Comparison of ENCODE assay signal across 17 cellular contexts in the genomic region with DNA sequence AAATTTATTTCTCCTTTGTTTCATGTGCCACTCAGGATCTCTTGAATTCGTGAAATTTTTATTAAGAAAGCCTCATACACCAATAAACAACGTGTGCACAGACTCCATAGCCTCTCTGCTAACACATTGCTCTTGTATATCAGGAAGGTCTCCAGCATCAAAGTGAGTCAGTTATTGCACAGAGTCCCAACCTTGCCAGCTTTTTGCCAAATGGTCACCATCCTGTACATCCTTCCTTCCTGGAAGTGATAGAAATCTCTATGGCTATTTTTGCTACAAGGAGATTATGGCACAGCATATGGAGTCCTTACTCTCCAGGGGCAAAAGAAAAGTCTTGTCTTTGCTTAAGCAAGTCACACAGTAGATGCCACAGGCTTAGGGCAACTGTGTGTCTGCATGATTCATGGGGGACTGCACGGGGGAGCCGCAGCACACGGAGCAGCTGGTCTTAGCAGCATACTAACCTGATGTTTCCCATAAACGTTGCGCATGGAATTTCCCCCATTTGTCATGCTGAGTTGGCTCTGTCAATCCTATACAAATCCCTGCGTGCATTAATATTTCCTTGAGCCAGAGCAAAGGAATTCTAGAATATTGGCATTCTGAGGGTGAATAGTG.
DNase-seq lines count a peak whose midpoint lies in the region; ATAC-seq and TF ChIP-seq lines count a peak whose summit lies in the region.
"Had no signal": no experiment of that assay in that cellular context is flagged by ENCODE, and none has a peak within 500 bp of the region (broad histone marks: within the 10 kb centered on the region; RNA-seq: fewer than 3 reads in every experiment).

No MANE protein-coding gene starts in this region.

- no peaks in the 10 kb centered on the region; the same call in 1 of the 2 replicates for H3K36me3 ChIP-seq in HAP-1 (replicated peaks)
- peaks cover 3% of the 10 kb centered on the region for H3K36me3 ChIP-seq in fibroblast of lung (ENCODE audit: control insufficient read depth, insufficient read depth, low read length)
- H3K36me3 ChIP-seq in neural progenitor cell = no peaks in the 10 kb centered on the region
- no peaks in the 10 kb centered on the region for H3K36me3 ChIP-seq in H7 (replicated peaks; ENCODE audit: control insufficient read depth, insufficient read depth, low read length)

- CTCF ChIA-PET in activated CD4-positive, alpha-beta T cell treated with anti-CD3 and anti-CD28 coated beads for 36 hours (lab: Charles Lee) = no interaction called here

- H3K27ac ChIP-seq in fibroblast of lung (ENCODE audit: insufficient read depth, low read length) (peak overlapping the region; percentile 43), neural progenitor cell (no peak overlapping the region)
- H3K27ac ChIP-seq: BLaER1 had no signal

- H4K20me1 ChIP-seq in fibroblast of lung (ENCODE audit: control insufficient read depth, extremely low read depth, insufficient read depth, low read length) (no peaks in the 10 kb centered on the region), neural progenitor cell (ENCODE audit: low read depth) (no peaks in the 10 kb centered on the region)

- H3K4me3 ChIP-seq in HAP-1 = no peak overlapping the region
- no peak overlapping the region for H3K4me3 ChIP-seq in fibroblast of lung (replicated peaks in 1 of 4; ENCODE audit: control extremely low read depth in 1 of 4, insufficient read depth in 1 of 4, low read depth in 3 of 4, low read length in 4 of 4)
- H3K4me3 ChIP-seq in neural progenitor cell = no peak overlapping the region
- no peak overlapping the region for H3K4me3 ChIP-seq in lower leg skin (ENCODE audit: low read depth, poor library complexity, severe bottlenecking)
- no peak overlapping the region for H3K4me3 ChIP-seq in H7 (ENCODE audit: insufficient read depth, low read depth, low read length)
- H3K4me3 ChIP-seq: BLaER1, GM12878 had no signal

- no peak for ATAC-seq in T-helper 17 cell
- ATAC-seq in activated CD4-positive, alpha-beta T cell treated with anti-CD3 and anti-CD28 coated beads for 36 hours = no peak
- ATAC-seq: GM12878; stimulated activated effector memory CD8-positive, alpha-beta T cell treated with anti-CD3 and anti-CD28 coated beads, Interleukin-12 subunit alpha, Interleukin-12 subunit beta, amount 100 ng/mL, for 72 hours had no signal

- H3K9me3 ChIP-seq in HAP-1 (no peaks in the 10 kb centered on the region), T-helper 17 cell (ENCODE audit: control insufficient read depth, low read length, poor library complexity, severe bottlenecking) (no peaks in the 10 kb centered on the region), fibroblast of lung (ENCODE audit: control insufficient read depth, insufficient read depth, low read depth, low read length) (no peaks in the 10 kb centered on the region), neural progenitor cell (ENCODE audit: low read depth) (no peaks in the 10 kb centered on the region)
- H3K9me3 ChIP-seq: BLaER1 had no signal

- H3K4me3 Mint-ChIP-seq in T-helper 17 cell (no peak overlapping the region), neural progenitor cell (no peak overlapping the region)
- H3K4me3 Mint-ChIP-seq in activated CD4-positive, alpha-beta T cell treated with anti-CD3 and anti-CD28 coated beads for 36 hours = no peak overlapping the region
- H3K4me3 Mint-ChIP-seq: central memory CD8-positive, alpha-beta T cell; stimulated activated effector memory CD8-positive, alpha-beta T cell treated with anti-CD3 and anti-CD28 coated beads, Interleukin-12 subunit alpha, Interleukin-12 subunit beta, amount 100 ng/mL, for 72 hours had no signal

- H3K4me1 Mint-ChIP-seq in T-helper 17 cell (peaks cover 15% of the 10 kb centered on the region), neural progenitor cell (peaks cover 47% of the 10 kb centered on the region)
- H3K4me1 Mint-ChIP-seq in activated CD4-positive, alpha-beta T cell treated with anti-CD3 and anti-CD28 coated beads for 36 hours = no peaks in the 10 kb centered on the region
- H3K4me1 Mint-ChIP-seq: central memory CD8-positive, alpha-beta T cell; stimulated activated effector memory CD8-positive, alpha-beta T cell treated with anti-CD3 and anti-CD28 coated beads, Interleukin-12 subunit alpha, Interleukin-12 subunit beta, amount 100 ng/mL, for 72 hours had no signal

- H3F3A ChIP-seq in neural progenitor cell (ENCODE audit: low read depth) = peaks cover 5% of the 10 kb centered on the region

- peak overlapping the region; percentile 19 for H3K27ac Mint-ChIP-seq in T-helper 17 cell
- H3K27ac Mint-ChIP-seq in neural progenitor cell = peak overlapping the region; percentile 64
- no peak overlapping the region for H3K27ac Mint-ChIP-seq in activated CD4-positive, alpha-beta T cell treated with anti-CD3 and anti-CD28 coated beads for 36 hours
- H3K27ac Mint-ChIP-seq: stimulated activated effector memory CD8-positive, alpha-beta T cell treated with anti-CD3 and anti-CD28 coated beads, Interleukin-12 subunit alpha, Interleukin-12 subunit beta, amount 100 ng/mL, for 72 hours had no signal

- H3K9me3 Mint-ChIP-seq in neural progenitor cell = no peaks in the 10 kb centered on the region
- H3K9me3 Mint-ChIP-seq in activated CD4-positive, alpha-beta T cell treated with anti-CD3 and anti-CD28 coated beads for 36 hours (ENCODE audit: low read depth) = no peaks in the 10 kb centered on the region
- H3K9me3 Mint-ChIP-seq: central memory CD8-positive, alpha-beta T cell; stimulated activated effector memory CD8-positive, alpha-beta T cell treated with anti-CD3 and anti-CD28 coated beads, Interleukin-12 subunit alpha, Interleukin-12 subunit beta, amount 100 ng/mL, for 72 hours had no signal

- TF ChIP-seq CTCF in fibroblast of lung (conservative IDR thresholded peaks at IDR 0.05 in 1 of 2, IDR thresholded peaks at IDR 0.05 in 1 of 2; ENCODE audit: low read depth in 1 of 2, low read length in 2 of 2) = no peak
- TF ChIP-seq CTCF in neural progenitor cell (IDR thresholded peaks at IDR 0.05) = no peak
- no peak for TF ChIP-seq CTCF in lower leg skin (IDR thresholded peaks at IDR 0.05)

- in situ Hi-C loops in HAP-1 (cut with MboI; ENCODE audit: low sequenced_read_pairs) = no loop called here

- peaks cover 3% of the 10 kb centered on the region for H3K36me3 Mint-ChIP-seq in T-helper 17 cell (ENCODE audit: low read depth)
- H3K36me3 Mint-ChIP-seq in neural progenitor cell = no peaks in the 10 kb centered on the region
- H3K36me3 Mint-ChIP-seq in activated CD4-positive, alpha-beta T cell treated with anti-CD3 and anti-CD28 coated beads for 36 hours (ENCODE audit: low read depth) = no peaks in the 10 kb centered on the region
- H3K36me3 Mint-ChIP-seq: stimulated activated effector memory CD8-positive, alpha-beta T cell treated with anti-CD3 and anti-CD28 coated beads, Interleukin-12 subunit alpha, Interleukin-12 subunit beta, amount 100 ng/mL, for 72 hours had no signal

- intact Hi-C loops in lower leg skin (cut with DNase I; ENCODE audit: low total_unique reads) = no loop called here
- intact Hi-C loops in activated CD4-positive, alpha-beta T cell treated with anti-CD3 and anti-CD28 coated beads for 36 hours (cut with DNase I, micrococcal nuclease) = no loop called here

- H3K79me2 ChIP-seq in fibroblast of lung (ENCODE audit: control insufficient read depth, insufficient read depth, low read length) = peaks cover 78% of the 10 kb centered on the region
- H3K79me2 ChIP-seq in neural progenitor cell (ENCODE audit: low read depth) = no peaks in the 10 kb centered on the region

- TF ChIP-seq POLR2A in lower leg skin (IDR thresholded peaks at IDR 0.05) = no peak

- H2AFZ ChIP-seq in fibroblast of lung (ENCODE audit: low read length) (no peak overlapping the region), neural progenitor cell (replicated peaks) (no peak overlapping the region)

- H3K4me1 ChIP-seq in HAP-1 (no peaks in the 10 kb centered on the region; the same call in 1 of the 2 replicates), fibroblast of lung (ENCODE audit: control insufficient read depth, extremely low read depth, insufficient read depth, low read length) (peaks cover 10% of the 10 kb centered on the region), neural progenitor cell (peaks cover 10% of the 10 kb centered on the region)
- H3K4me1 ChIP-seq: BLaER1 had no signal

- POLR2A ChIA-PET in activated CD4-positive, alpha-beta T cell treated with anti-CD3 and anti-CD28 coated beads for 36 hours (lab: Charles Lee) = interaction anchor here (0.6 kb wide), 1 partner anchor 182 kb away, joined by 3 read pairs; no protein-coding TSS in a partner anchor

- H3K9ac ChIP-seq in fibroblast of lung (ENCODE audit: insufficient read depth, low read length) (no peak overlapping the region), neural progenitor cell (no peak overlapping the region)
- H3K9ac ChIP-seq: BLaER1 had no signal

- 42 to 56% methylated on average over 8 of the region's 8 CpGs for WGBS in lower leg skin, 2 donors

- peak; percentile 25 to 48 for DNase-seq in HAP-1 (ENCODE audit: low spot score in 2 of 2)
- DNase-seq in T-helper 17 cell = no peak
- peak; percentile 59 to 86 for DNase-seq in fibroblast of lung (ENCODE audit: low read depth in 2 of 2)
- no peak for DNase-seq in neural progenitor cell (ENCODE audit: low spot score)
- no peak for DNase-seq in lower leg skin (ENCODE audit: low spot score in 2 of 2)
- DNase-seq in activated CD4-positive, alpha-beta T cell treated with anti-CD3 and anti-CD28 coated beads for 36 hours = no peak
- no peak for DNase-seq in H7
- no peak for DNase-seq in ureter (ENCODE audit: low spot score)
- DNase-seq: activated naive CD4-positive, alpha-beta T cell treated with Interleukin-2 at 50 U/mL for 16 hours; DMS79 treated with DMSO at 0.1 percent for 48 hours; NCI-H2029 treated with DMSO at 0.1 percent for 48 hours; NCI-H748 treated with DMSO at 0.1 percent for 48 hours; SIG-M5 had no signal

- H3K27me3 ChIP-seq in HAP-1 (ENCODE audit: low read depth) = no peaks in the 10 kb centered on the region
- no peaks in the 10 kb centered on the region for H3K27me3 ChIP-seq in fibroblast of lung (ENCODE audit: control insufficient read depth, insufficient read depth, low read length)
- no peaks in the 10 kb centered on the region for H3K27me3 ChIP-seq in neural progenitor cell
- no peaks in the 10 kb centered on the region for H3K27me3 ChIP-seq in H7 (ENCODE audit: control insufficient read depth, insufficient read depth, low read length)
- H3K27me3 ChIP-seq: BLaER1 had no signal

- H3K4me2 ChIP-seq in fibroblast of lung (ENCODE audit: extremely low read depth, insufficient read depth, low read length) (no peak overlapping the region), neural progenitor cell (no peak overlapping the region)
- H3K4me2 ChIP-seq: BLaER1 had no signal

- H3K27me3 Mint-ChIP-seq in T-helper 17 cell = peaks cover 7% of the 10 kb centered on the region
- no peaks in the 10 kb centered on the region for H3K27me3 Mint-ChIP-seq in neural progenitor cell (ENCODE audit: insufficient read depth, low read depth)
- H3K27me3 Mint-ChIP-seq in activated CD4-positive, alpha-beta T cell treated with anti-CD3 and anti-CD28 coated beads for 36 hours = peaks cover 3% of the 10 kb centered on the region

Comparison
In these comparisons a context has a peak if more than half of its experiments do, and no peak if none do; other contexts are left out.
1. DNase-seq: peak in HAP-1 (2 of 2) and fibroblast of lung (2 of 2); none in T-helper 17 cell (0 of 3), neural progenitor cell (single experiment), lower leg skin (0 of 2), activated CD4-positive, alpha-beta T cell treated with anti-CD3 and anti-CD28 coated beads for 36 hours (single experiment), H7 (single experiment) and ureter (single experiment).